Comparison of ENCODE assay signal across 15 cellular contexts in genomic region chr11:121800704-121801516, GRCh38.
DNase-seq lines count a peak whose midpoint lies in the region; TF ChIP-seq lines count a peak whose summit lies in the region.
"Had no signal": no experiment of that assay in that cellular context is flagged by ENCODE, and none has a peak within 500 bp of the region (broad histone marks: within the 10 kb centered on the region; RNA-seq: fewer than 3 reads in every experiment).

No MANE protein-coding gene starts in this region.

- TF ChIP-seq CTCF in fibroblast of lung (conservative IDR thresholded peaks at IDR 0.05 in 1 of 2, IDR thresholded peaks at IDR 0.05 in 1 of 2; ENCODE audit: low read depth in 1 of 2, low read length in 2 of 2) = no peak

- H3K27me3 ChIP-seq in HUES64 (ENCODE audit: insufficient read depth, low read length) (no peaks in the 10 kb centered on the region), fibroblast of lung (ENCODE audit: control insufficient read depth, insufficient read depth, low read length) (no peaks in the 10 kb centered on the region)
- H3K27me3 ChIP-seq: foreskin keratinocyte, SJSA1 had no signal

- no peaks in the 10 kb centered on the region for H4K20me1 ChIP-seq in fibroblast of lung (ENCODE audit: control insufficient read depth, extremely low read depth, insufficient read depth, low read length)

- peak overlapping the region; percentile 75 for H3K9ac ChIP-seq in HUES64 (ENCODE audit: low read depth, low read length)
- no peak overlapping the region for H3K9ac ChIP-seq in fibroblast of lung (ENCODE audit: insufficient read depth, low read length)

- 5% methylated on average over 8 of the region's 11 CpGs for WGBS in HUES64

- in situ Hi-C loops in ACHN (cut with HindIII; ENCODE audit: low pct_ligation_motif_present, low pct_unique_long_range_greater_than_20kb, low sequenced_read_pairs) = no loop called here

- DNase-seq in fibroblast of lung (ENCODE audit: low read depth in 2 of 2) = peak; percentile 12 to 54
- DNase-seq in left kidney (ENCODE audit: low read depth, low spot score) = peak; percentile 95
- DNase-seq in smooth muscle cell of the brain vasculature (ENCODE audit: low read depth, low spot score) = peak; percentile 44
- DNase-seq in hepatic stellate cell (ENCODE audit: low spot score) = no peak
- no peak for DNase-seq in NCI-H226
- DNase-seq in cortex of kidney (lab: John Stamatoyannopoulos, UW) = no peak
- DNase-seq in ACHN = no peak
- DNase-seq: activated T-cell treated with anti-CD3 and anti-CD28 coated beads, Interleukin-2, amount 50 U/mL, for 48 hours; foreskin keratinocyte; mammary epithelial cell; NCI-H748 treated with DMSO at 0.1 percent for 48 hours had no signal

- H3K9me3 ChIP-seq in HUES64 (ENCODE audit: insufficient read depth, low read depth, low read length) (peaks cover 13% of the 10 kb centered on the region), fibroblast of lung (ENCODE audit: control insufficient read depth, insufficient read depth, low read depth, low read length) (no peaks in the 10 kb centered on the region)
- H3K9me3 ChIP-seq: SJSA1 had no signal

- H3K4me1 ChIP-seq in HUES64 (ENCODE audit: insufficient read depth, low read length) (peaks cover 36% of the 10 kb centered on the region), fibroblast of lung (ENCODE audit: control insufficient read depth, extremely low read depth, insufficient read depth, low read length) (no peaks in the 10 kb centered on the region)
- H3K4me1 ChIP-seq: foreskin keratinocyte, SJSA1 had no signal

- H3K36me3 ChIP-seq in HUES64 (ENCODE audit: insufficient read depth, low read length) = peaks cover 5% of the 10 kb centered on the region; the same call in 1 of the 2 replicates
- no peaks in the 10 kb centered on the region for H3K36me3 ChIP-seq in fibroblast of lung (ENCODE audit: control insufficient read depth, insufficient read depth, low read length)
- H3K36me3 ChIP-seq: SJSA1 had no signal

- no peaks in the 10 kb centered on the region for H3K79me2 ChIP-seq in fibroblast of lung (ENCODE audit: control insufficient read depth, insufficient read depth, low read length)

- H2AFZ ChIP-seq in fibroblast of lung (ENCODE audit: low read length) = no peak overlapping the region

- H3K4me2 ChIP-seq in fibroblast of lung (ENCODE audit: extremely low read depth, insufficient read depth, low read length) = no peak overlapping the region

- H3K4me3 ChIP-seq in HUES64 (ENCODE audit: low read length) = peak overlapping the region; percentile 37
- no peak overlapping the region for H3K4me3 ChIP-seq in fibroblast of lung (replicated peaks in 1 of 4; ENCODE audit: control extremely low read depth in 1 of 4, insufficient read depth in 1 of 4, low read depth in 3 of 4, low read length in 4 of 4)
- H3K4me3 ChIP-seq: SJSA1, skin epidermis had no signal

- H3K27ac ChIP-seq in HUES64 (ENCODE audit: low read depth, low read length) (peak overlapping the region; percentile 96), fibroblast of lung (ENCODE audit: insufficient read depth, low read length) (no peak overlapping the region)
- H3K27ac ChIP-seq: C4-2B, foreskin keratinocyte, SJSA1, skin epidermis had no signal

Comparison
In these comparisons a context has a peak if more than half of its experiments do, and no peak if none do; other contexts are left out.
1. DNase-seq: peak in fibroblast of lung (2 of 2), left kidney (single experiment) and smooth muscle cell of the brain vasculature (single experiment); none in hepatic stellate cell (single experiment), NCI-H226 (single experiment), cortex of kidney (single experiment) and ACHN (single experiment).